19 cellular contexts compared by ENCODE assay signal in genomic region chr9:115121140-115121710, GRCh38. TPM values are rescaled to one million over a fixed set of nuclear protein-coding genes. Genes with fewer than 3 reads are reported as not detected.
A peak's percentile ranks its signal among the peaks of the same experiment; 100 is the strongest.
DNase-seq lines count a peak whose midpoint lies in the region; ATAC-seq and TF ChIP-seq lines count a peak whose summit lies in the region.
"Had no signal": no experiment of that assay in that cellular context is flagged by ENCODE, and none has a peak within 500 bp of the region (broad histone marks: within the 10 kb centered on the region; RNA-seq: fewer than 3 reads in every experiment).

No MANE protein-coding gene starts in this region.

- H3K4me2 ChIP-seq in neural progenitor cell: peak overlapping the region; percentile 2
- H3K4me2 ChIP-seq: hepatocyte had no signal

- no peaks in the 10 kb centered on the region for H3K79me2 ChIP-seq in neural progenitor cell (ENCODE audit: low read depth)
- H3K79me2 ChIP-seq: hepatocyte had no signal

- no peak overlapping the region for H3K27ac ChIP-seq in neural progenitor cell
- H3K27ac ChIP-seq: hepatocyte had no signal

- no peak for TF ChIP-seq CTCF in choroid plexus epithelial cell (conservative IDR thresholded peaks at IDR 0.05; ENCODE audit: low read depth, low read length)
- no peak for TF ChIP-seq CTCF in neural progenitor cell (IDR thresholded peaks at IDR 0.05)

- H3K4me1 ChIP-seq in neural progenitor cell: peaks cover 50% of the 10 kb centered on the region

- peaks cover 26% of the 10 kb centered on the region for H3F3A ChIP-seq in neural progenitor cell (ENCODE audit: low read depth)

- peaks cover 3% of the 10 kb centered on the region for H3K36me3 Mint-ChIP-seq in neural progenitor cell

- H3K27me3 ChIP-seq in MG63 (no peaks in the 10 kb centered on the region), neural progenitor cell (peaks cover 42% of the 10 kb centered on the region)

- no peaks in the 10 kb centered on the region for H4K20me1 ChIP-seq in neural progenitor cell (ENCODE audit: low read depth)

- no peak overlapping the region for H3K27ac Mint-ChIP-seq in neural progenitor cell
- H3K27ac Mint-ChIP-seq: activated naive CD4-positive, alpha-beta T cell treated with anti-CD3 and anti-CD28 coated beads, Interleukin-2, amount 10 ng/mL, durations not matched to agents 7 days and 5 days; naive thymus-derived CD4-positive, alpha-beta T cell; progenitor cell of endocrine pancreas; stimulated activated naive CD8-positive, alpha-beta T cell treated with anti-CD3 and anti-CD28 coated beads, Interleukin-15, amount 100 ng/mL, for 72 hours had no signal

- H3K9me3 Mint-ChIP-seq in neural progenitor cell: peaks cover 6% of the 10 kb centered on the region

- H2AFZ ChIP-seq in neural progenitor cell (replicated peaks): no peak overlapping the region
- H2AFZ ChIP-seq: hepatocyte had no signal

- DNase-seq in EL: peak; percentile 61
- DNase-seq in MG63: peak; percentile 73
- DNase-seq in choroid plexus epithelial cell (ENCODE audit: low read depth): peak; percentile 41
- DNase-seq in neural progenitor cell (ENCODE audit: low spot score): no peak
- no peak for DNase-seq in HuH-7 (ENCODE audit: low spot score)
- no peak for DNase-seq in NCI-H146 treated with DMSO at 0.1 percent for 48 hours (lab: John Stamatoyannopoulos, UW; ENCODE audit: unreplicated experiment)
- DNase-seq: activated CD4-positive, alpha-beta T cell treated with anti-CD3 and anti-CD28 coated beads for 48 hours; activated naive CD4-positive, alpha-beta T cell treated with anti-CD3 and anti-CD28 coated beads, Interleukin-2, amount 10 ng/mL, durations not matched to agents 7 days and 5 days; AML-193; naive thymus-derived CD4-positive, alpha-beta T cell; NCI-H2081 treated with DMSO at 0.1 percent for 48 hours; NK-92 treated with Interleukin-12 subunit alpha and Interleukin-12 subunit beta, amount 100 ng/mL, for 24 hours; stimulated activated CD4-positive, alpha-beta T cell treated with anti-CD3 and anti-CD28 coated beads, Interleukin-12 subunit alpha, Interleukin-12 subunit beta, amount 100 ng/mL, for 4 hours; stimulated activated naive CD8-positive, alpha-beta T cell treated with anti-CD3 and anti-CD28 coated beads, Interleukin-15, amount 100 ng/mL, for 72 hours; T-helper 9 cell had no signal

- H3K4me1 Mint-ChIP-seq in neural progenitor cell: peaks cover 29% of the 10 kb centered on the region

- H3K36me3 ChIP-seq in MG63: no peaks in the 10 kb centered on the region
- H3K36me3 ChIP-seq in neural progenitor cell: no peaks in the 10 kb centered on the region

- H3K9ac ChIP-seq in neural progenitor cell: no peak overlapping the region

- H3K4me3 ChIP-seq in MG63 (no peak overlapping the region), choroid plexus epithelial cell (ENCODE audit: low read depth, low read length) (no peak overlapping the region), neural progenitor cell (no peak overlapping the region)
- H3K4me3 ChIP-seq: hepatocyte had no signal

- H3K9me3 ChIP-seq in MG63 (no peaks in the 10 kb centered on the region; the same call in none of the 2 replicates), neural progenitor cell (ENCODE audit: low read depth) (no peaks in the 10 kb centered on the region)

- peaks cover 37% of the 10 kb centered on the region for H3K27me3 Mint-ChIP-seq in neural progenitor cell (ENCODE audit: insufficient read depth, low read depth)

- ATAC-seq in GM21619 (IDR thresholded peaks at IDR 0.05; ENCODE audit: unreplicated experiment) (no peak), HG03342 (IDR thresholded peaks at IDR 0.05; ENCODE audit: unreplicated experiment) (no peak)
- ATAC-seq: naive thymus-derived CD4-positive, alpha-beta T cell; stimulated activated naive CD8-positive, alpha-beta T cell treated with anti-CD3 and anti-CD28 coated beads, Interleukin-15, amount 100 ng/mL, for 72 hours had no signal

- no peak overlapping the region for H3K4me3 Mint-ChIP-seq in neural progenitor cell
- H3K4me3 Mint-ChIP-seq: activated naive CD4-positive, alpha-beta T cell treated with anti-CD3 and anti-CD28 coated beads, Interleukin-2, amount 10 ng/mL, durations not matched to agents 7 days and 5 days; naive thymus-derived CD4-positive, alpha-beta T cell; stimulated activated naive CD8-positive, alpha-beta T cell treated with anti-CD3 and anti-CD28 coated beads, Interleukin-15, amount 100 ng/mL, for 72 hours had no signal

RNA-seq across cellular contexts. Expression of gene TNC, which starts 3.3 kb away (rescaled TPM):
- 3.0 and 4.2 TPM in 2 replicates for total RNA-seq in MG63 (2014; rRNA removed; shearing (Covaris generic); ENCODE audit: low replicate concordance)
- total RNA-seq in neural progenitor cell (ENCODE audit: low replicate concordance): 54.9 and 56.1 TPM in 2 replicates

Comparison
In these comparisons a context has a peak if more than half of its experiments do, and no peak if none do; other contexts are left out.
1. DNase-seq: peak in EL (single experiment), MG63 (single experiment) and choroid plexus epithelial cell (single experiment); none in neural progenitor cell (single experiment), HuH-7 (single experiment) and NCI-H146 treated with DMSO at 0.1 percent for 48 hours (single experiment).
2. RNA of gene TNC, which starts 3.3 kb away (total RNA-seq): 54.9 to 56.1 TPM in neural progenitor cell; 3.0 to 4.2 TPM in MG63; every median in the first group is over 10 times any median in the second.